ENCODE assay signal across 28 cellular contexts in the genomic region with DNA sequence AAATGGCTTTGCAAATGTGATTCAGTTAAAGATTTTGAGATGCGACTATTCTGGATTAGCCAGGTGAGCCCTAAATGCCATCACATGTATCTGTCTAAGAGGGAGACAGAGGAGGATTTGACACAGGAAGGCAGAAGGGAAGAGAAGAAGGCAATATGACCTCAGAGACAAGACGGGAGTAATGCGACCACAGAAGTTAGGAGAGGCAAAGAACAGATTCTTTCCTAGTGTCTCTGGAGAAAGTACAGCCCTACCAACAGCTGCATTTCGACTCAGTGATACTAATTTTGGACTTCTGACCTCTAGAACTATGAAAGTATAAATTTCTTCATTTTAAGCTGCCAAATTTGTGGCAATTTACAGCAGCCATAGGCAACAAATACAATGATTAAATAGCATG. TPM values are rescaled to one million over a fixed set of nuclear protein-coding genes. Genes with fewer than 3 reads are reported as not detected.
"Had no signal": no experiment of that assay in that cellular context is flagged by ENCODE, and none has a peak within 500 bp of the region (broad histone marks: within the 10 kb centered on the region; RNA-seq: fewer than 3 reads in every experiment).

No MANE protein-coding gene starts in this region.

- DNase-seq: activated CD4-positive, alpha-beta memory T cell treated with anti-CD3 and anti-CD28 coated beads for 36 hours; activated CD4-positive, alpha-beta T cell treated with anti-CD3 and anti-CD28 coated beads for 36 hours; activated CD4-positive, alpha-beta T cell treated with anti-CD3 and anti-CD28 coated beads, Interleukin-2, amount 10 ng/mL, durations not matched to agents 24 days and 14 days; activated CD4-positive, CD25-positive, alpha-beta regulatory T cell; activated CD4-positive, CD25-positive, alpha-beta regulatory T cell treated with anti-CD3 and anti-CD28 coated beads, Interleukin-2, amount 50 U/mL, for 72 hours; activated CD8-positive, alpha-beta memory T cell treated with anti-CD3 and anti-CD28 coated beads, Interleukin-2, amount 10 ng/mL, durations not matched to agents 7 days and 5 days; activated CD8-positive, alpha-beta memory T cell treated with anti-CD3 and anti-CD28 coated beads, Interleukin-2, amount 50 U/mL, for 4 hours; activated CD8-positive, alpha-beta T cell treated with anti-CD3 and anti-CD28 coated beads, Interleukin-2, amount 10 ng/mL, durations not matched to agents 7 days and 5 days; activated effector memory CD4-positive, alpha-beta T cell treated with anti-CD3 and anti-CD28 coated beads, Interleukin-2, amount 50 U/mL, for 16 hours; activated naive CD4-positive, alpha-beta T cell treated with anti-CD3 and anti-CD28 coated beads for 36 hours; activated naive CD8-positive, alpha-beta T cell treated with anti-CD3 and anti-CD28 coated beads for 36 hours; activated T-cell treated with anti-CD3 and anti-CD28 coated beads, Interleukin-2, amount 50 U/mL, for 1 hour; activated T-cell treated with anti-CD3 and anti-CD28 coated beads, Interleukin-2, amount 50 U/mL, for 48 hours; dorsolateral prefrontal cortex; effector memory CD4-positive, alpha-beta T cell; endodermal cell; foreskin fibroblast; T-helper 2 cell had no signal

- H3K27ac ChIP-seq: ascending aorta, coronary artery, dorsolateral prefrontal cortex had no signal

- H3K36me3 Mint-ChIP-seq: activated CD4-positive, alpha-beta memory T cell treated with anti-CD3 and anti-CD28 coated beads for 36 hours; activated CD8-positive, alpha-beta memory T cell treated with anti-CD3 and anti-CD28 coated beads, Interleukin-2, amount 10 ng/mL, durations not matched to agents 7 days and 5 days; activated naive CD4-positive, alpha-beta T cell treated with anti-CD3 and anti-CD28 coated beads, Interleukin-2, amount 50 U/mL, for 24 hours; activated naive CD8-positive, alpha-beta T cell treated with anti-CD3 and anti-CD28 coated beads for 36 hours; brain had no signal

- H3K4me3 Mint-ChIP-seq: activated CD4-positive, alpha-beta memory T cell treated with anti-CD3 and anti-CD28 coated beads for 36 hours; activated CD4-positive, alpha-beta T cell treated with anti-CD3 and anti-CD28 coated beads for 36 hours; activated CD4-positive, alpha-beta T cell treated with anti-CD3 and anti-CD28 coated beads, Interleukin-2, amount 10 ng/mL, durations not matched to agents 24 days and 14 days; activated CD8-positive, alpha-beta memory T cell treated with anti-CD3 and anti-CD28 coated beads, Interleukin-2, amount 10 ng/mL, durations not matched to agents 7 days and 5 days; activated CD8-positive, alpha-beta T cell treated with anti-CD3 and anti-CD28 coated beads, Interleukin-2, amount 10 ng/mL, durations not matched to agents 7 days and 5 days; activated naive CD4-positive, alpha-beta T cell treated with anti-CD3 and anti-CD28 coated beads for 36 hours; activated naive CD4-positive, alpha-beta T cell treated with anti-CD3 and anti-CD28 coated beads, Interleukin-2, amount 50 U/mL, for 24 hours; activated naive CD8-positive, alpha-beta T cell treated with anti-CD3 and anti-CD28 coated beads for 36 hours; activated T-helper 1 cell treated with anti-CD3 and anti-CD28 coated beads, Interleukin-12 subunit alpha, Interleukin-12 subunit beta, Interleukin-2, Interleukin-4 antibody, amounts not matched to agents 30 ng/mL and 10 ng/mL and 1 ng/mL, durations not matched to agents 14 hours and 24 hours and 36 hours; brain; central memory CD8-positive, alpha-beta T cell; dendritic cell treated with granulocyte-macrophage colony-stimulating factor and Interleukin-4, amounts not matched to agents 40 ng/mL and 50 ng/mL, for 4 days; endodermal cell had no signal

- H3K4me1 Mint-ChIP-seq: activated CD4-positive, alpha-beta T cell treated with anti-CD3 and anti-CD28 coated beads for 36 hours; activated CD4-positive, alpha-beta T cell treated with anti-CD3 and anti-CD28 coated beads, Interleukin-2, amount 10 ng/mL, durations not matched to agents 24 days and 14 days; activated CD8-positive, alpha-beta memory T cell treated with anti-CD3 and anti-CD28 coated beads, Interleukin-2, amount 10 ng/mL, durations not matched to agents 7 days and 5 days; activated naive CD4-positive, alpha-beta T cell treated with anti-CD3 and anti-CD28 coated beads, Interleukin-2, amount 50 U/mL, for 24 hours; activated naive CD8-positive, alpha-beta T cell treated with anti-CD3 and anti-CD28 coated beads for 36 hours; brain; central memory CD8-positive, alpha-beta T cell had no signal

- H3K36me3 ChIP-seq: ascending aorta had no signal

- H3K4me3 ChIP-seq: ascending aorta, coronary artery, dorsolateral prefrontal cortex had no signal

- H3K27me3 ChIP-seq: ascending aorta, dorsolateral prefrontal cortex had no signal

- ATAC-seq: activated CD4-positive, alpha-beta T cell treated with anti-CD3 and anti-CD28 coated beads for 36 hours; activated CD8-positive, alpha-beta memory T cell treated with anti-CD3 and anti-CD28 coated beads, Interleukin-2, amount 10 ng/mL, durations not matched to agents 7 days and 5 days; activated CD8-positive, alpha-beta T cell treated with anti-CD3 and anti-CD28 coated beads, Interleukin-2, amount 10 ng/mL, durations not matched to agents 7 days and 5 days; esophagus mucosa had no signal

- H3K9me3 Mint-ChIP-seq: activated CD4-positive, alpha-beta memory T cell treated with anti-CD3 and anti-CD28 coated beads for 36 hours; activated CD4-positive, alpha-beta T cell treated with anti-CD3 and anti-CD28 coated beads, Interleukin-2, amount 10 ng/mL, durations not matched to agents 24 days and 14 days; activated naive CD4-positive, alpha-beta T cell treated with anti-CD3 and anti-CD28 coated beads, Interleukin-2, amount 50 U/mL, for 24 hours; activated naive CD8-positive, alpha-beta T cell treated with anti-CD3 and anti-CD28 coated beads for 36 hours; activated T-helper 1 cell treated with anti-CD3 and anti-CD28 coated beads, Interleukin-12 subunit alpha, Interleukin-12 subunit beta, Interleukin-2, Interleukin-4 antibody, amounts not matched to agents 30 ng/mL and 10 ng/mL and 1 ng/mL, durations not matched to agents 14 hours and 24 hours and 36 hours; activated T-helper 2 cell treated with anti-CD3 and anti-CD28 coated beads, Interferon-gamma antibody, Interleukin-2, Interleukin-4, amounts not matched to agents 10 μg/mL and 5 μg/mL and 100 μg/mL, durations not matched to agents 14 hours and 24 hours and 36 hours; central memory CD8-positive, alpha-beta T cell; dendritic cell treated with granulocyte-macrophage colony-stimulating factor and Interleukin-4, amounts not matched to agents 40 ng/mL and 50 ng/mL, for 4 days had no signal

- H3K9me3 ChIP-seq: ascending aorta had no signal

- H3K4me1 ChIP-seq: ascending aorta had no signal

- H3K27me3 Mint-ChIP-seq: activated CD4-positive, alpha-beta memory T cell treated with anti-CD3 and anti-CD28 coated beads for 36 hours; activated naive CD8-positive, alpha-beta T cell treated with anti-CD3 and anti-CD28 coated beads for 36 hours; brain; dendritic cell treated with granulocyte-macrophage colony-stimulating factor and Interleukin-4, amounts not matched to agents 40 ng/mL and 50 ng/mL, for 4 days had no signal

- H3K27ac Mint-ChIP-seq: activated CD4-positive, alpha-beta memory T cell treated with anti-CD3 and anti-CD28 coated beads for 36 hours; activated CD4-positive, alpha-beta T cell treated with anti-CD3 and anti-CD28 coated beads for 36 hours; activated CD4-positive, alpha-beta T cell treated with anti-CD3 and anti-CD28 coated beads, Interleukin-2, amount 10 ng/mL, durations not matched to agents 24 days and 14 days; activated CD8-positive, alpha-beta memory T cell treated with anti-CD3 and anti-CD28 coated beads, Interleukin-2, amount 10 ng/mL, durations not matched to agents 7 days and 5 days; activated CD8-positive, alpha-beta T cell treated with anti-CD3 and anti-CD28 coated beads, Interleukin-2, amount 10 ng/mL, durations not matched to agents 7 days and 5 days; activated naive CD4-positive, alpha-beta T cell treated with anti-CD3 and anti-CD28 coated beads for 36 hours; activated naive CD4-positive, alpha-beta T cell treated with anti-CD3 and anti-CD28 coated beads, Interleukin-2, amount 50 U/mL, for 24 hours; activated naive CD8-positive, alpha-beta T cell treated with anti-CD3 and anti-CD28 coated beads for 36 hours; activated T-helper 1 cell treated with anti-CD3 and anti-CD28 coated beads, Interleukin-12 subunit alpha, Interleukin-12 subunit beta, Interleukin-2, Interleukin-4 antibody, amounts not matched to agents 30 ng/mL and 10 ng/mL and 1 ng/mL, durations not matched to agents 14 hours and 24 hours and 36 hours; activated T-helper 2 cell treated with anti-CD3 and anti-CD28 coated beads, Interferon-gamma antibody, Interleukin-2, Interleukin-4, amounts not matched to agents 10 μg/mL and 5 μg/mL and 100 μg/mL, durations not matched to agents 14 hours and 24 hours and 36 hours; dendritic cell treated with granulocyte-macrophage colony-stimulating factor and Interleukin-4, amounts not matched to agents 40 ng/mL and 50 ng/mL, for 4 days; endodermal cell had no signal

RNA-seq across cellular contexts. Expression of a gene that starts 24.2 kb away (rescaled TPM):
- total RNA-seq: activated CD4-positive, alpha-beta T cell treated with anti-CD3 and anti-CD28 coated beads, Interleukin-2, amount 10 ng/mL, durations not matched to agents 24 days and 14 days; activated CD8-positive, alpha-beta memory T cell treated with anti-CD3 and anti-CD28 coated beads, Interleukin-2, amount 10 ng/mL, durations not matched to agents 7 days and 5 days; activated CD8-positive, alpha-beta T cell treated with anti-CD3 and anti-CD28 coated beads, Interleukin-2, amount 10 ng/mL, durations not matched to agents 7 days and 5 days; activated T-helper 2 cell treated with anti-CD3 and anti-CD28 coated beads, Interferon-gamma antibody, Interleukin-2, Interleukin-4, amounts not matched to agents 10 μg/mL and 5 μg/mL and 100 μg/mL, durations not matched to agents 14 hours and 24 hours and 36 hours; T-helper 1 cell treated with Interleukin-12 subunit alpha and Interleukin-12 subunit beta and Interleukin-4 antibody, amounts not matched to agents 30 ng/mL and 1 ng/mL, for 36 hours had no signal
